ENCODE assay signal across 1 cellular context in genomic region chr16:28845173-28846079, GRCh38.
TF ChIP-seq lines count a peak whose summit lies in the region.

No MANE protein-coding gene starts in this region.

TF ChIP-seq in H1, 55 proteins besides CTCF, POLR2A, EP300 and RAD21:
- TF ChIP-seq KDM5A (IDR thresholded peaks at IDR 0.05; ENCODE audit: low read length): no peak; the same call in 1 of the 2 replicates
- TF ChIP-seq SAP30 (IDR thresholded peaks at IDR 0.05; ENCODE audit: insufficient read depth, insufficient replicate concordance, low read length): peak; percentile 81
- no peak for TF ChIP-seq KDM4A (IDR thresholded peaks at IDR 0.05; ENCODE audit: low read depth, low read length, severe bottlenecking)
- no peak for TF ChIP-seq JUN (IDR thresholded peaks at IDR 0.05; ENCODE audit: low read depth, low read length)
- no peak for TF ChIP-seq NRF1 (IDR thresholded peaks at IDR 0.05; ENCODE audit: low read depth, low read length)
- no peak for TF ChIP-seq CEBPB (IDR thresholded peaks at IDR 0.05; ENCODE audit: low read depth, low read length)
- TF ChIP-seq RNF2 (IDR thresholded peaks at IDR 0.05; ENCODE audit: borderline replicate concordance, low read depth, low read length, missing control alignments, poor library complexity, severe bottlenecking): no peak
- no peak for TF ChIP-seq CBX5 (IDR thresholded peaks at IDR 0.05; ENCODE audit: low read depth, low read length)
TF ChIP-seq in H1: peak in this region for 1.
